9 cellular contexts compared by ENCODE assay signal in genomic region chr20:43752561-43753301, GRCh38. TPM values are rescaled to one million over a fixed set of nuclear protein-coding genes. Genes with fewer than 3 reads are reported as not detected.
DNase-seq lines count a peak whose midpoint lies in the region; ATAC-seq and TF ChIP-seq lines count a peak whose summit lies in the region.
"Had no signal": no experiment of that assay in that cellular context is flagged by ENCODE, and none has a peak within 500 bp of the region (broad histone marks: within the 10 kb centered on the region; RNA-seq: fewer than 3 reads in every experiment).

No MANE protein-coding gene starts in this region.

- peak overlapping the region; percentile 51 for H3K4me3 Mint-ChIP-seq in activated naive CD8-positive, alpha-beta T cell treated with anti-CD3 and anti-CD28 coated beads for 36 hours
- H3K4me3 Mint-ChIP-seq in natural killer cell treated with Interleukin-12 subunit alpha and Interleukin-12 subunit beta and Interleukin-15 and Interleukin-18, amount 100 ng/mL, for 72 hours: peak overlapping the region; percentile 85

- H3K9me2 ChIP-seq in Karpas-422 (replicated peaks; ENCODE audit: insufficient read depth, low read length): no peaks in the 10 kb centered on the region

- H3K27ac ChIP-seq in Karpas-422 (ENCODE audit: low read length): no peak overlapping the region

- H3K4me1 Mint-ChIP-seq in activated naive CD8-positive, alpha-beta T cell treated with anti-CD3 and anti-CD28 coated beads for 36 hours: peaks cover 38% of the 10 kb centered on the region
- H3K4me1 Mint-ChIP-seq in natural killer cell treated with Interleukin-12 subunit alpha and Interleukin-12 subunit beta and Interleukin-15 and Interleukin-18, amount 100 ng/mL, for 72 hours (ENCODE audit: low read depth in 2 of 2): peaks cover 47 to 59% of the 10 kb centered on the region in 2 donors

- TF ChIP-seq CTCF in GM12875 (IDR thresholded peaks at IDR 0.05; ENCODE audit: borderline replicate concordance, insufficient read depth, low read depth, low read length): no peak

- DNase-seq in Karpas-422: no peak
- peak; percentile 63 for DNase-seq in activated naive CD8-positive, alpha-beta T cell treated with anti-CD3 and anti-CD28 coated beads for 36 hours
- DNase-seq in natural killer cell treated with Interleukin-12 subunit alpha and Interleukin-12 subunit beta and Interleukin-15 and Interleukin-18, amount 100 ng/mL, for 72 hours (ENCODE audit: low spot score): peak; percentile 92
- DNase-seq in middle frontal gyrus (ENCODE audit: extremely low spot score, low spot score): no peak
- no peak for DNase-seq in NCI-H1417 treated with DMSO at 0.1 percent for 48 hours (lab: John Stamatoyannopoulos, UW)
- no peak for DNase-seq in left lobe of liver (ENCODE audit: low spot score)

- H4K20me1 ChIP-seq in Karpas-422 (ENCODE audit: insufficient read depth, low read depth, low read length): no peaks in the 10 kb centered on the region

- H3K4me2 ChIP-seq in Karpas-422 (ENCODE audit: low read depth, low read length, poor library complexity, severe bottlenecking): no peak overlapping the region

- H3K9me3 ChIP-seq in Karpas-422 (ENCODE audit: low read length): no peaks in the 10 kb centered on the region

- no peaks in the 10 kb centered on the region for H3K79me2 ChIP-seq in Karpas-422 (ENCODE audit: low read length)

- H3K9me3 Mint-ChIP-seq in activated naive CD8-positive, alpha-beta T cell treated with anti-CD3 and anti-CD28 coated beads for 36 hours: peaks cover 14% of the 10 kb centered on the region
- no peaks in the 10 kb centered on the region for H3K9me3 Mint-ChIP-seq in natural killer cell treated with Interleukin-12 subunit alpha and Interleukin-12 subunit beta and Interleukin-15 and Interleukin-18, amount 100 ng/mL, for 72 hours

- H3K4me3 ChIP-seq in GM12875 (ENCODE audit: low read depth, low read length) (peak overlapping the region; percentile 18), Karpas-422 (ENCODE audit: low read length) (no peak overlapping the region)

- no peaks in the 10 kb centered on the region for H3K36me3 ChIP-seq in Karpas-422 (ENCODE audit: insufficient read depth, low read length)

- peaks cover 20% of the 10 kb centered on the region for H3K36me3 Mint-ChIP-seq in activated naive CD8-positive, alpha-beta T cell treated with anti-CD3 and anti-CD28 coated beads for 36 hours
- peaks cover 12% of the 10 kb centered on the region for H3K36me3 Mint-ChIP-seq in natural killer cell treated with Interleukin-12 subunit alpha and Interleukin-12 subunit beta and Interleukin-15 and Interleukin-18, amount 100 ng/mL, for 72 hours

- peak overlapping the region; percentile 98 for H3K27ac Mint-ChIP-seq in activated naive CD8-positive, alpha-beta T cell treated with anti-CD3 and anti-CD28 coated beads for 36 hours
- peak overlapping the region; percentile 94 to 97 for H3K27ac Mint-ChIP-seq in natural killer cell treated with Interleukin-12 subunit alpha and Interleukin-12 subunit beta and Interleukin-15 and Interleukin-18, amount 100 ng/mL, for 72 hours

- H3K4me1 ChIP-seq in Karpas-422 (ENCODE audit: low read length): peaks cover 29% of the 10 kb centered on the region

- peak overlapping the region; percentile 25; the same call in 1 of the 2 replicates for H3K9ac ChIP-seq in Karpas-422 (ENCODE audit: low read length)

- H3K27me3 ChIP-seq in Karpas-422 (ENCODE audit: low read length): no peaks in the 10 kb centered on the region

- H2AFZ ChIP-seq in Karpas-422 (ENCODE audit: low read length): no peak overlapping the region; the same call in 1 of the 2 replicates

- no peaks in the 10 kb centered on the region for H3K27me3 Mint-ChIP-seq in activated naive CD8-positive, alpha-beta T cell treated with anti-CD3 and anti-CD28 coated beads for 36 hours
- peaks cover 9 to 14% of the 10 kb centered on the region in 2 donors for H3K27me3 Mint-ChIP-seq in natural killer cell treated with Interleukin-12 subunit alpha and Interleukin-12 subunit beta and Interleukin-15 and Interleukin-18, amount 100 ng/mL, for 72 hours

- ATAC-seq in GM21528 (IDR thresholded peaks at IDR 0.05; ENCODE audit: low FRiP score, unreplicated experiment) (peak; percentile 55), left lobe of liver (no peak)
- ATAC-seq in natural killer cell treated with Interleukin-12 subunit alpha and Interleukin-12 subunit beta and Interleukin-15 and Interleukin-18, amount 100 ng/mL, for 72 hours: peak; percentile 73 to 77

RNA-seq across cellular contexts. Expression of gene GTSF1L, which starts 25.9 kb away (rescaled TPM):
- not detected in 2 replicates for total RNA-seq in Karpas-422 (2014; rRNA removed; shearing (Covaris generic); ENCODE audit: low replicate concordance)
- not detected for total RNA-seq in activated naive CD8-positive, alpha-beta T cell treated with anti-CD3 and anti-CD28 coated beads for 36 hours
- total RNA-seq in natural killer cell treated with Interleukin-12 subunit alpha and Interleukin-12 subunit beta and Interleukin-15 and Interleukin-18, amount 100 ng/mL, for 72 hours: not detected
- total RNA-seq in left lobe of liver: not detected
- total RNA-seq: lower leg skin had no signal

Comparison
In these comparisons a context has a peak if more than half of its experiments do, and no peak if none do; other contexts are left out.
1. DNase-seq: peak in activated naive CD8-positive, alpha-beta T cell treated with anti-CD3 and anti-CD28 coated beads for 36 hours (single experiment) and natural killer cell treated with Interleukin-12 subunit alpha and Interleukin-12 subunit beta and Interleukin-15 and Interleukin-18, amount 100 ng/mL, for 72 hours (single experiment); none in Karpas-422 (single experiment), middle frontal gyrus (single experiment), NCI-H1417 treated with DMSO at 0.1 percent for 48 hours (single experiment) and left lobe of liver (single experiment).